Comparison of ENCODE assay signal across 8 cellular contexts in the genomic region with DNA sequence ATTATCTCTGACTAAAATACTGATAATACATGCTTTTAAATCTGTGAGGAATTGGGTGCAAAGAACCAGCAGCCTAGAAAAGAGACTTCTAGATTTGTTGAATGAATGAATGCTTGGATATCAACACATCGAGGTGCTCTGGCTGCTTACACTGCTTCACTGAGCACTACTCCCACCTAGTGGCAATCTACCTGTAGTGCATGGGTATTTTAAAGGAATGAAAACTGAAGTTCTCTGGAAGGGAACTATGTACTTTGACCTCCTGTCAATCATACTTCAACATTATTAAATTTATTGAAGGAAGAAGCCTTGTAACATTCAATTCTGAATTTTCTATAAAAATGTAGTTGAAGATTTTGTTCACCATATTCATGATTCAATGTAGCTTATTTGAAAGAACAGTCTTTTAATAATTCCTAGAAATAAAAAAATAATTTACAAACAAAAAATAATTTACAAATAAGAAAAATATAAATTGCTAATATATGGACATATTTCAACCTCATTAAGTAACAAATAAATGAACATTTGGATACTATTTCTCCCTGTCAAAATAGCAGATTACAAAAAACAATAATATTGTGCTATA.
DNase-seq lines count a peak whose midpoint lies in the region; ATAC-seq lines count a peak whose summit lies in the region.

No MANE protein-coding gene starts in this region.

- CTCF ChIA-PET in activated naive CD4-positive, alpha-beta T cell treated with anti-CD3 and anti-CD28 coated beads for 36 hours (lab: Charles Lee) = interaction anchor here (1.0 to 2.2 kb wide), 4 partner anchors 205 to 327 kb away, joined by 3 to 7 read pairs (median 7); no protein-coding TSS in a partner anchor

- H3K36me3 Mint-ChIP-seq in activated naive CD4-positive, alpha-beta T cell treated with anti-CD3 and anti-CD28 coated beads for 36 hours (ENCODE audit: low read depth) = no peaks in the 10 kb centered on the region

- no peaks in the 10 kb centered on the region for H3K9me3 Mint-ChIP-seq in activated naive CD4-positive, alpha-beta T cell treated with anti-CD3 and anti-CD28 coated beads for 36 hours

- DNase-seq in DMS 273 (lab: John Stamatoyannopoulos, UW; ENCODE audit: unreplicated experiment) (peak; percentile 79), DMS 273 treated with DMSO at 0.1 percent for 48 hours (lab: John Stamatoyannopoulos, UW) (no peak), HS-5 (ENCODE audit: low read depth) (peak; percentile 33), OCI-M1 (lab: John Stamatoyannopoulos, UW) (peak; percentile 90), glomerular visceral epithelial cell (ENCODE audit: extremely low spot score) (peak; percentile 69), retina (peak; percentile 30)
- peak; percentile 57 for DNase-seq in activated naive CD4-positive, alpha-beta T cell treated with anti-CD3 and anti-CD28 coated beads for 36 hours

- no peak overlapping the region for H3K4me3 Mint-ChIP-seq in activated naive CD4-positive, alpha-beta T cell treated with anti-CD3 and anti-CD28 coated beads for 36 hours

- H3K27ac Mint-ChIP-seq in activated naive CD4-positive, alpha-beta T cell treated with anti-CD3 and anti-CD28 coated beads for 36 hours = no peak overlapping the region

- peak; percentile 94 for ATAC-seq in GM21515 (IDR thresholded peaks at IDR 0.05; ENCODE audit: unreplicated experiment)

- peaks cover 10% of the 10 kb centered on the region for H3K27me3 Mint-ChIP-seq in activated naive CD4-positive, alpha-beta T cell treated with anti-CD3 and anti-CD28 coated beads for 36 hours (ENCODE audit: low read depth)

- no peaks in the 10 kb centered on the region for H3K4me1 Mint-ChIP-seq in activated naive CD4-positive, alpha-beta T cell treated with anti-CD3 and anti-CD28 coated beads for 36 hours (ENCODE audit: low read depth)

- intact Hi-C loops in activated naive CD4-positive, alpha-beta T cell treated with anti-CD3 and anti-CD28 coated beads for 36 hours (cut with micrococcal nuclease) = loop anchor here (1.0 to 5.0 kb wide), 8 partner anchors 111 to 1453 kb away; partner anchors contain the start of gene MMS22L
